ENCODE assay signal across 8 cellular contexts in genomic region chr1:149842458-149843064, GRCh38. TPM values are rescaled to one million over a fixed set of nuclear protein-coding genes. Genes with fewer than 3 reads are reported as not detected.
A peak's percentile ranks its signal among the peaks of the same experiment; 100 is the strongest.
DNase-seq lines count a peak whose midpoint lies in the region; ATAC-seq and TF ChIP-seq lines count a peak whose summit lies in the region.
"Not testable (repeated sequence)": the region's sequence is repeated elsewhere in the genome, so short reads cannot be mapped to it uniquely, and the experiment has no call there.

No MANE protein-coding gene starts in this region.

- H3K4me1 ChIP-seq in Panc1 (ENCODE audit: control insufficient read depth, insufficient read depth, low read length) (peaks cover 17% of the 10 kb centered on the region; the same call in 1 of the 2 replicates), mammary epithelial cell (ENCODE audit: insufficient read depth, low read length) (peaks cover 23% of the 10 kb centered on the region), mucosa of descending colon (ENCODE audit: low read depth) (peaks cover 11% of the 10 kb centered on the region)

- H2AFZ ChIP-seq in mammary epithelial cell (ENCODE audit: low read depth, low read length), result not testable (repeated sequence)

- dilution Hi-C loops in mammary epithelial cell (cut with HindIII; ENCODE audit: low sequenced_read_pairs), result not testable (repeated sequence)

- peak overlapping the region; percentile 96 for H3K27ac ChIP-seq in 22Rv1
- H3K27ac ChIP-seq in Panc1 (ENCODE audit: low read length); mammary epithelial cell (ENCODE audit: insufficient read depth, low read depth, low read length): not testable (repeated sequence)

- not testable (repeated sequence) for H3K36me3 ChIP-seq in Panc1 (ENCODE audit: control insufficient read depth, insufficient read depth, low read length); mammary epithelial cell (ENCODE audit: insufficient read depth, low read length); mucosa of descending colon (ENCODE audit: low read depth)

- ATAC-seq in GM18520 (IDR thresholded peaks at IDR 0.05; ENCODE audit: unreplicated experiment), result peak; percentile 44
- ATAC-seq in GM19468 (IDR thresholded peaks at IDR 0.05; ENCODE audit: extremely low read depth, unreplicated experiment), result peak; percentile 52
- peak; percentile 65 for ATAC-seq in HG02678 (IDR thresholded peaks at IDR 0.05; ENCODE audit: unreplicated experiment)
- peak; percentile 45 for ATAC-seq in HG03139 (IDR thresholded peaks at IDR 0.05; ENCODE audit: unreplicated experiment)
- ATAC-seq in Panc1, result peak; percentile 69
- ATAC-seq in mucosa of descending colon, result peak; percentile 80

- H3K4me2 ChIP-seq in mammary epithelial cell (ENCODE audit: insufficient read depth, low read depth, low read length), result not testable (repeated sequence)

- intact Hi-C loops in Panc1 (cut with micrococcal nuclease; ENCODE audit: unreplicated experiment); mammary epithelial cell (cut with micrococcal nuclease); mucosa of descending colon (cut with DNase I, micrococcal nuclease): not testable (repeated sequence)

- in situ Hi-C loops in Panc1 (cut with HindIII; ENCODE audit: low pct_unique_long_range_greater_than_20kb, low sequenced_read_pairs), result not testable (repeated sequence)
- in situ Hi-C loops in mammary epithelial cell (cut with MboI; ENCODE audit: low sequenced_read_pairs in 2 of 2), result loop anchor here in 1 of 2 donors (25.0 kb wide), 1 partner anchor 95 kb away; the partner anchor contains the start of genes MTMR11 and SF3B4

- POLR2A ChIA-PET in Panc1 (lab: Charles Lee), result interaction anchor here (1.4 kb wide), 1 partner anchor 45 kb away, joined by 7 read pairs; a partner anchor contains a TSS

- not testable (repeated sequence) for H3K27me3 ChIP-seq in Panc1 (ENCODE audit: control insufficient read depth, insufficient read depth, low read length); mammary epithelial cell (ENCODE audit: insufficient read depth, low read length)

- not testable (repeated sequence) for H3K9ac ChIP-seq in mammary epithelial cell (ENCODE audit: insufficient read depth, low read length)

- no CpG with 5 or more reads among the region's 62 CpGs for WGBS in mammary epithelial cell (ENCODE audit: low coverage, missing lambda C conversion rate)

- H3K4me3 ChIP-seq in Panc1 (ENCODE audit: low read depth in 2 of 2, low read length in 2 of 2); mammary epithelial cell (replicated peaks in 1 of 3; ENCODE audit: insufficient read depth in 1 of 3, low read depth in 2 of 3, low read length in 3 of 3); mucosa of descending colon: not testable (repeated sequence)

- not testable (repeated sequence) for BruUV-seq in Panc1 (replicated peaks; lab: Mats Ljungman, UMichigan)
- BruUV-seq in mammary epithelial cell (replicated peaks; lab: Mats Ljungman, UMichigan), result TSS peak; percentile 78

- H3K9me3 ChIP-seq in Panc1 (ENCODE audit: control insufficient read depth, insufficient read depth, low read depth, low read length); mammary epithelial cell (replicated peaks; ENCODE audit: insufficient read depth, low read length); mucosa of descending colon: not testable (repeated sequence)

- not testable (repeated sequence) for DNase-seq in Panc1 (ENCODE audit: low read depth, low spot score); mammary epithelial cell; mucosa of descending colon

- H3K79me2 ChIP-seq in mammary epithelial cell (ENCODE audit: insufficient read depth, low read length), result peaks cover 40% of the 10 kb centered on the region

- TF ChIP-seq CTCF in 22Rv1 (IDR thresholded peaks at IDR 0.05); Panc1 (IDR thresholded peaks at IDR 0.05); mammary epithelial cell (conservative IDR thresholded peaks at IDR 0.05 in 1 of 2, IDR thresholded peaks at IDR 0.05 in 1 of 2; ENCODE audit: extremely low read depth in 1 of 2, insufficient read depth in 1 of 2, low read depth in 1 of 2, low read length in 2 of 2); mucosa of descending colon (IDR thresholded peaks at IDR 0.05): not testable (repeated sequence)

- CTCF ChIA-PET in Panc1 (lab: Charles Lee); mammary epithelial cell (lab: Charles Lee; ENCODE audit: low non-redundant PET): not testable (repeated sequence)

- not testable (repeated sequence) for H4K20me1 ChIP-seq in mammary epithelial cell (ENCODE audit: insufficient read depth, low read length)

RNA-seq across cellular contexts. Expression of gene BOLA1, which starts 56.8 kb away (rescaled TPM):
- total RNA-seq in Panc1 (2021; ENCODE audit: unreplicated experiment), result 14.6 TPM
- 21.1 TPM for polyA plus RNA-seq in Panc1 (2012; ENCODE audit: insufficient read length)
- total RNA-seq in mammary epithelial cell, result 10 to 100 TPM in 1 of 2 donors, 1 to 10 TPM in 1; 7.7 to 15.8 TPM
- 13.8 TPM for polyA plus RNA-seq in mammary epithelial cell
- not detected for polyA minus RNA-seq in mammary epithelial cell
- 10 to 100 TPM; 10.7 to 18.1 (median 13.2) TPM for total RNA-seq in mucosa of descending colon
